ENCODE assay signal across 8 cellular contexts in genomic region chr17:5282639-5283217, GRCh38. TPM values are rescaled to one million over a fixed set of nuclear protein-coding genes. Genes with fewer than 3 reads are reported as not detected.
A peak's percentile ranks its signal among the peaks of the same experiment; 100 is the strongest.
DNase-seq lines count a peak whose midpoint lies in the region; ATAC-seq lines count a peak whose summit lies in the region.

No MANE protein-coding gene starts in this region.

- peaks cover 22% of the 10 kb centered on the region for H3K36me3 Mint-ChIP-seq in effector memory CD8-positive, alpha-beta T cell (ENCODE audit: insufficient read depth)
- peaks cover 0 to 10% (median 0%) of the 10 kb centered on the region in 5 donors for H3K36me3 Mint-ChIP-seq in naive thymus-derived CD4-positive, alpha-beta T cell

- H3K4me1 Mint-ChIP-seq in effector memory CD8-positive, alpha-beta T cell (ENCODE audit: low read depth in 2 of 2): peaks cover 19 to 38% of the 10 kb centered on the region in 2 donors
- peaks cover 26 to 51% (median 40%) of the 10 kb centered on the region in 7 donors for H3K4me1 Mint-ChIP-seq in naive thymus-derived CD4-positive, alpha-beta T cell

- peak; percentile 24 for ATAC-seq in HG03196 (IDR thresholded peaks at IDR 0.05; ENCODE audit: unreplicated experiment)
- peak; percentile 55 for ATAC-seq in effector memory CD8-positive, alpha-beta T cell (replicated peaks)
- peak; percentile 58 for ATAC-seq in naive thymus-derived CD4-positive, alpha-beta T cell

- DNase-seq in EH (ENCODE audit: low read depth) (peak; percentile 16), NOMO-1 treated with dmso at 0.1 percent for 144 hours (lab: John Stamatoyannopoulos, UW; ENCODE audit: unreplicated experiment) (no peak), GM03348 (ENCODE audit: low spot score) (no peak)
- DNase-seq in activated CD4-positive, alpha-beta T cell treated with anti-CD3 and anti-CD28 coated beads for 24 hours (ENCODE audit: low read depth in 2 of 2): peak; percentile 21 to 30
- no peak for DNase-seq in effector memory CD8-positive, alpha-beta T cell
- DNase-seq in naive thymus-derived CD4-positive, alpha-beta T cell: peak in 2 of 9 donors; percentile 4 to 63
- DNase-seq in stimulated activated naive CD4-positive, alpha-beta T cell (lab: John Stamatoyannopoulos, UW): peak in 4 of 6 experiments; percentile 47 to 60 (median 52)

- no peaks in the 10 kb centered on the region for H3K9me3 Mint-ChIP-seq in effector memory CD8-positive, alpha-beta T cell
- H3K9me3 Mint-ChIP-seq in naive thymus-derived CD4-positive, alpha-beta T cell: peaks cover 0 to 2% (median 0%) of the 10 kb centered on the region in 11 donors

- intact Hi-C loops in naive thymus-derived CD4-positive, alpha-beta T cell (cut with micrococcal nuclease): loop anchor here (1.0 to 2.0 kb wide), 8 partner anchors 16 to 572 kb away; partner anchors contain the start of genes C1QBP (in 2 of the 2), ARRB2 (in 1 of the 2) and NUP88 (in 1 of the 2)

- H3K27me3 ChIP-seq in naive thymus-derived CD4-positive, alpha-beta T cell (ENCODE audit: control insufficient read depth in 2 of 2, insufficient read depth in 2 of 2, low read length in 2 of 2): no peaks in the 10 kb centered on the region

- peak overlapping the region; percentile 82 to 89 for H3K4me3 Mint-ChIP-seq in effector memory CD8-positive, alpha-beta T cell
- peak overlapping the region; percentile 72 to 95 (median 88) for H3K4me3 Mint-ChIP-seq in naive thymus-derived CD4-positive, alpha-beta T cell

- H3K27ac ChIP-seq in naive thymus-derived CD4-positive, alpha-beta T cell (ENCODE audit: low read depth, low read length): peak overlapping the region; percentile 70

- H3K4me1 ChIP-seq in naive thymus-derived CD4-positive, alpha-beta T cell (ENCODE audit: control insufficient read depth in 2 of 2, insufficient read depth in 2 of 2, low read length in 2 of 2): peaks cover 16 to 26% of the 10 kb centered on the region in 2 donors

- H3K27me3 Mint-ChIP-seq in effector memory CD8-positive, alpha-beta T cell: no peaks in the 10 kb centered on the region
- no peaks in the 10 kb centered on the region for H3K27me3 Mint-ChIP-seq in naive thymus-derived CD4-positive, alpha-beta T cell

- CTCF ChIA-PET in naive thymus-derived CD4-positive, alpha-beta T cell (lab: Charles Lee): interaction anchor here (0.8 to 1.2 kb wide), 2 partner anchors 27 to 84 kb away, joined by 3 read pairs; no protein-coding TSS in a partner anchor

- peak overlapping the region; percentile 52 for H3K4me3 ChIP-seq in naive thymus-derived CD4-positive, alpha-beta T cell (ENCODE audit: low read length)

- H3K36me3 ChIP-seq in naive thymus-derived CD4-positive, alpha-beta T cell (ENCODE audit: control insufficient read depth in 2 of 3, insufficient read depth in 3 of 3, low read length in 3 of 3): peaks cover 0 to 4% (median 0%) of the 10 kb centered on the region in 3 experiments

- peak overlapping the region; percentile 83 to 88 for H3K27ac Mint-ChIP-seq in effector memory CD8-positive, alpha-beta T cell
- H3K27ac Mint-ChIP-seq in naive thymus-derived CD4-positive, alpha-beta T cell: peak overlapping the region; percentile 35 to 93 (median 88)

- POLR2A ChIA-PET in naive thymus-derived CD4-positive, alpha-beta T cell (lab: Charles Lee): interaction anchor here (0.5 to 1.9 kb wide), 14 partner anchors 8 to 1646 kb away, joined by 3 to 5 read pairs (median 3); partner anchors contain the start of genes CTNS, DERL2, INCA1 and KIF1C

- no peaks in the 10 kb centered on the region for H3K9me3 ChIP-seq in naive thymus-derived CD4-positive, alpha-beta T cell (ENCODE audit: control insufficient read depth in 2 of 3, low read length in 3 of 3)

RNA-seq across cellular contexts. Expression of gene RABEP1, which starts 0.6 kb away (rescaled TPM):
- 10 to 100 TPM; 37.3 to 58.5 (median 44.6) TPM for total RNA-seq in naive thymus-derived CD4-positive, alpha-beta T cell
- polyA plus RNA-seq in naive thymus-derived CD4-positive, alpha-beta T cell: 10 to 100 TPM; 26.2 to 35.9 TPM

RNA-seq across cellular contexts. Expression of gene SCIMP, which starts 48.1 kb away (rescaled TPM):
- 10 to 100 TPM in 1 of 5 experiments, 1 to 10 TPM in 3, not detected in 1; 1.4 to 24.8 (median 1.6) TPM for total RNA-seq in naive thymus-derived CD4-positive, alpha-beta T cell
- under 1 TPM; 0.33 to 0.35 TPM for polyA plus RNA-seq in naive thymus-derived CD4-positive, alpha-beta T cell

Comparison
In these comparisons a context has a peak if more than half of its experiments do, and no peak if none do; other contexts are left out.
1. DNase-seq: peak in EH (single experiment), activated CD4-positive, alpha-beta T cell treated with anti-CD3 and anti-CD28 coated beads for 24 hours (2 of 2) and stimulated activated naive CD4-positive, alpha-beta T cell (4 of 6); none in effector memory CD8-positive, alpha-beta T cell (0 of 3), NOMO-1 treated with dmso at 0.1 percent for 144 hours (single experiment) and GM03348 (single experiment).
2. Peak in every context shown above with its lines, with median percentiles within 50 percentile points of each other: ATAC-seq.